2 cellular contexts compared by ENCODE assay signal in the genomic region with DNA sequence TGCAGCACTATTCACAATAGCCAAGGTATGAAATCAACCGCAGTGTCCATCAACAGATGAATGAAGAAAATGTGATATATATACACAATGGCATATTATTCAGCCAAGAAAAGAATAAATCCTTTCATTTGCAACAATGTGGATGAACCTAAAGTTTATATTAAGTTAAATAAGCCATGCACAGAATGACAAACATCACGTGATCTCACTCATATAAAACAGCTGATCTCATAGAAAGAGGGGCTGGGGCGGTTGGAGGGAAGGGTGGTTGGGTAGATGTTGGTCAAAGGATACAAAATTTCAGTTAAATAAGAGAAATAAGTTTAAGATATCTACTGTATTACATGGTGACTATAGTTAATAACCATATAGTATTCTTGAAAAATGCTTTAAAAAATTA.
TF ChIP-seq lines count a peak whose summit lies in the region.

No MANE protein-coding gene starts in this region.

TF ChIP-seq in HepG2, 621 proteins besides CTCF, POLR2A, EP300 and RAD21:
- TF ChIP-seq USF2 (IDR thresholded peaks at IDR 0.05; ENCODE audit: low read depth, low read length) (0 out of 2 replicates have a peak, but pooled peaks have one; percentile 6), USF2 (CRISPR knock-in tag; IDR thresholded peaks at IDR 0.05; ENCODE audit: borderline replicate concordance) (no peak), RAD51 (IDR thresholded peaks at IDR 0.05; ENCODE audit: borderline replicate concordance) (peak; percentile 72; the same call in 1 of the 2 replicates), NPAS2 (CRISPR knock-in tag; IDR thresholded peaks at IDR 0.05; ENCODE audit: borderline replicate concordance) (no peak), ZNF569 (CRISPR knock-in tag; IDR thresholded peaks at IDR 0.05; ENCODE audit: borderline replicate concordance) (no peak), ZNF337 (CRISPR knock-in tag; IDR thresholded peaks at IDR 0.05; ENCODE audit: borderline replicate concordance, low read depth) (no peak), ZNF766 (CRISPR knock-in tag; IDR thresholded peaks at IDR 0.05; ENCODE audit: borderline replicate concordance) (no peak), JUNB (CRISPR knock-in tag; IDR thresholded peaks at IDR 0.05; ENCODE audit: borderline replicate concordance) (no peak), LCORL (IDR thresholded peaks at IDR 0.05) (no peak), LCORL (CRISPR knock-in tag; IDR thresholded peaks at IDR 0.05) (no peak), PRMT3 (CRISPR knock-in tag; IDR thresholded peaks at IDR 0.05; ENCODE audit: borderline replicate concordance, low read depth) (no peak), ETS1 (CRISPR knock-in tag; IDR thresholded peaks at IDR 0.05) (no peak)
- TF ChIP-seq, protein P1, sequence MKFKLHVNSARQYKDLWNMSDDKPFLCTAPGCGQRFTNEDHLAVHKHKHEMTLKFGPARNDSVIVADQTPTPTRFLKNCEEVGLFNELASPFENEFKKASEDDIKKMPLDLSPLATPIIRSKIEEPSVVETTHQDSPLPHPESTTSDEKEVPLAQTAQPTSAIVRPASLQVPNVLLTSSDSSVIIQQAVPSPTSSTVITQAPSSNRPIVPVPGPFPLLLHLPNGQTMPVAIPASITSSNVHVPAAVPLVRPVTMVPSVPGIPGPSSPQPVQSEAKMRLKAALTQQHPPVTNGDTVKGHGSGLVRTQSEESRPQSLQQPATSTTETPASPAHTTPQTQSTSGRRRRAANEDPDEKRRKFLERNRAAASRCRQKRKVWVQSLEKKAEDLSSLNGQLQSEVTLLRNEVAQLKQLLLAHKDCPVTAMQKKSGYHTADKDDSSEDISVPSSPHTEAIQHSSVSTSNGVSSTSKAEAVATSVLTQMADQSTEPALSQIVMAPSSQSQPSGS (CRISPR knock-in tag; IDR thresholded peaks at IDR 0.05), result no peak

TF ChIP-seq in K562, 482 proteins besides CTCF, POLR2A, EP300 and RAD21 (continued from another document):
- no peak for TF ChIP-seq ZNF318 (IDR thresholded peaks at IDR 0.05; ENCODE audit: borderline replicate concordance in 1 of 2, low read depth in 1 of 2)
- 0 out of 2 replicates have a peak, but pooled peaks have one; percentile 23 for TF ChIP-seq CBFA2T2 (conservative IDR thresholded peaks at IDR 0.05)
- peak; percentile 92 for TF ChIP-seq TFE3 (CRISPR knock-in tag; IDR thresholded peaks at IDR 0.05)
- TF ChIP-seq RAD51 (IDR thresholded peaks at IDR 0.05; ENCODE audit: borderline replicate concordance, low read depth), result peak; percentile 64
